In genomic region chr5:15948225-15948624, GRCh38 we compare ENCODE assay signal across 12 cellular contexts.
"Had no signal": no experiment of that assay in that cellular context is flagged by ENCODE, and none has a peak within 500 bp of the region (broad histone marks: within the 10 kb centered on the region; RNA-seq: fewer than 3 reads in every experiment).

No MANE protein-coding gene starts in this region.

- H3K27ac ChIP-seq: ascending aorta, foreskin keratinocyte, SJSA1, transverse colon had no signal

- H3K36me3 ChIP-seq: transverse colon had no signal

- H3K27me3 ChIP-seq: ascending aorta, foreskin keratinocyte, SJSA1, transverse colon had no signal

- ATAC-seq: activated CD8-positive, alpha-beta T cell treated with anti-CD3 and anti-CD28 coated beads for 36 hours; foreskin keratinocyte; left colon had no signal

- H3K4me3 ChIP-seq: ascending aorta, SJSA1, transverse colon had no signal

- DNase-seq: activated CD4-positive, alpha-beta T cell treated with anti-CD3 and anti-CD28 coated beads for 4 hours; activated CD8-positive, alpha-beta memory T cell treated with anti-CD3 and anti-CD28 coated beads, Interleukin-2, amount 50 U/mL, for 48 hours; activated CD8-positive, alpha-beta T cell treated with anti-CD3 and anti-CD28 coated beads for 36 hours; cortex of kidney; effector memory CD4-positive, alpha-beta T cell; erythroblast; foreskin keratinocyte; left colon; T-helper 1 cell; transverse colon had no signal

- H3K4me1 ChIP-seq: ascending aorta, foreskin keratinocyte, SJSA1, transverse colon had no signal

- H3K9me3 ChIP-seq: ascending aorta, SJSA1, transverse colon had no signal
